Comparison of ENCODE assay signal across 21 cellular contexts in genomic region chr17:76549539-76549938, GRCh38. TPM values are rescaled to one million over a fixed set of nuclear protein-coding genes. Genes with fewer than 3 reads are reported as not detected.
DNase-seq lines count a peak whose midpoint lies in the region; ATAC-seq and TF ChIP-seq lines count a peak whose summit lies in the region.
"Had no signal": no experiment of that assay in that cellular context is flagged by ENCODE, and none has a peak within 500 bp of the region (broad histone marks: within the 10 kb centered on the region; RNA-seq: fewer than 3 reads in every experiment).

No MANE protein-coding gene starts in this region.

- H3K36me3 Mint-ChIP-seq in progenitor cell of endocrine pancreas (ENCODE audit: insufficient read depth) = no peaks in the 10 kb centered on the region
- H3K36me3 Mint-ChIP-seq in CD4-positive, alpha-beta memory T cell = no peaks in the 10 kb centered on the region

- H3K9me3 ChIP-seq in HEK293 (ENCODE audit: control insufficient read depth, insufficient read depth, low read depth, low read length) = no peaks in the 10 kb centered on the region
- no peaks in the 10 kb centered on the region for H3K9me3 ChIP-seq in CD4-positive, alpha-beta memory T cell (ENCODE audit: control insufficient read depth in 1 of 2, low read length in 2 of 2)

- H3K4me3 Mint-ChIP-seq in progenitor cell of endocrine pancreas (ENCODE audit: low read depth) = no peak overlapping the region
- no peak overlapping the region for H3K4me3 Mint-ChIP-seq in CD4-positive, alpha-beta memory T cell

- no peak for TF ChIP-seq CTCF in HEK293 (tag by site-specific recombination; IDR thresholded peaks at IDR 0.05)
- TF ChIP-seq CTCF in RWPE1 (conservative IDR thresholded peaks at IDR 0.05; ENCODE audit: low read depth) = no peak
- no peak for TF ChIP-seq CTCF in progenitor cell of endocrine pancreas (IDR thresholded peaks at IDR 0.05; ENCODE audit: unreplicated experiment)

- H3K27me3 ChIP-seq in CD4-positive, alpha-beta memory T cell (ENCODE audit: insufficient read depth, low read length) = no peaks in the 10 kb centered on the region

- H3K27ac Mint-ChIP-seq in progenitor cell of endocrine pancreas = peak overlapping the region; percentile 15
- H3K27ac Mint-ChIP-seq in CD4-positive, alpha-beta memory T cell = peak overlapping the region in 1 of 7 donors; percentile 42

- H3K4me3 ChIP-seq in HEK293 (ENCODE audit: low read depth, low read length) = no peak overlapping the region
- no peak overlapping the region for H3K4me3 ChIP-seq in CD4-positive, alpha-beta memory T cell (ENCODE audit: low read length in 2 of 2)

- no peaks in the 10 kb centered on the region for H3K9me3 Mint-ChIP-seq in progenitor cell of endocrine pancreas (ENCODE audit: low read depth)
- H3K9me3 Mint-ChIP-seq in CD4-positive, alpha-beta memory T cell = no peaks in the 10 kb centered on the region
- H3K9me3 Mint-ChIP-seq: CD8-positive, alpha-beta memory T cell had no signal

- H3K36me3 ChIP-seq in HEK293 (ENCODE audit: control insufficient read depth in 2 of 2, insufficient read depth in 1 of 2, low read length in 2 of 2) = peaks cover 0 to 9% of the 10 kb centered on the region in 2 experiments; a peak in 2 of 3 replicates
- H3K36me3 ChIP-seq in CD4-positive, alpha-beta memory T cell (ENCODE audit: insufficient read depth, low read length) = no peaks in the 10 kb centered on the region

- POLR2A ChIA-PET in HEK293 (lab: Yijun Ruan, JAX) = interaction anchor here (1.6 kb wide), 1 partner anchor 8 kb away, joined by 5 read pairs; no protein-coding TSS in a partner anchor
- POLR2A ChIA-PET in RWPE1 (lab: Yijun Ruan, JAX; ENCODE audit: low non-redundant PET) = no interaction called here
- POLR2A ChIA-PET in CD4-positive, alpha-beta memory T cell (lab: Charles Lee; ENCODE audit: partially characterized antibody) = interaction anchor here (0.8 to 1.3 kb wide), 3 partner anchors 9 to 28 kb away, joined by 3 read pairs; no protein-coding TSS in a partner anchor

- H3K4me1 Mint-ChIP-seq in progenitor cell of endocrine pancreas (ENCODE audit: low read depth) = peaks cover 13% of the 10 kb centered on the region
- H3K4me1 Mint-ChIP-seq in CD4-positive, alpha-beta memory T cell = peaks cover under 1 to 4% (median 3%) of the 10 kb centered on the region in 4 donors

- peaks cover 8% of the 10 kb centered on the region for H3K27me3 Mint-ChIP-seq in progenitor cell of endocrine pancreas
- H3K27me3 Mint-ChIP-seq in CD4-positive, alpha-beta memory T cell = no peaks in the 10 kb centered on the region
- H3K27me3 Mint-ChIP-seq: CD8-positive, alpha-beta memory T cell had no signal

- H3K27ac ChIP-seq in HEK293 (ENCODE audit: extremely low read depth, low read depth, low read length) = no peak overlapping the region
- peak overlapping the region; percentile 91 for H3K27ac ChIP-seq in RWPE1
- peak overlapping the region; percentile 99 for H3K27ac ChIP-seq in epithelial cell of prostate
- H3K27ac ChIP-seq in CD4-positive, alpha-beta memory T cell (ENCODE audit: low read depth, low read length) = no peak overlapping the region
- H3K27ac ChIP-seq: HL-60 had no signal

- DNase-seq in RWPE1 (ENCODE audit: low spot score) (no peak), epithelial cell of prostate (ENCODE audit: low read depth, low spot score) (no peak), progenitor cell of endocrine pancreas (ENCODE audit: low spot score, unreplicated experiment) (no peak), NCI-H2081 treated with DMSO at 0.1 percent for 48 hours (lab: John Stamatoyannopoulos, UW) (no peak)
- DNase-seq in CD4-positive, alpha-beta memory T cell = no peak
- DNase-seq: ACHN; C1 segment of cervical spinal cord; CD8-positive, alpha-beta memory T cell; GDM1; KG1; NCI-H1694; NCI-H2081; NCI-H2171 treated with DMSO at 0.1 percent for 48 hours; NCI-H526; OCI-M1; Right ventricle myocardium superior had no signal

- H3K4me1 ChIP-seq in HEK293 (ENCODE audit: control insufficient read depth, insufficient read depth, low read length) = peaks cover 21% of the 10 kb centered on the region
- peaks cover 7% of the 10 kb centered on the region for H3K4me1 ChIP-seq in CD4-positive, alpha-beta memory T cell (ENCODE audit: insufficient read depth, low read length)

- intact Hi-C loops in CD4-positive, alpha-beta memory T cell (cut with micrococcal nuclease) = no loop called here

- ATAC-seq in HG03469 (IDR thresholded peaks at IDR 0.05; ENCODE audit: unreplicated experiment) = no peak

- CTCF ChIA-PET in HEK293 (lab: Yijun Ruan, JAX) = interaction anchor here (1.2 to 5.4 kb wide), 7 partner anchors 8 to 132 kb away, joined by 4 to 49 read pairs (median 7); no protein-coding TSS in a partner anchor
- CTCF ChIA-PET in RWPE1 (lab: Yijun Ruan, JAX) = no interaction called here
- CTCF ChIA-PET in CD4-positive, alpha-beta memory T cell (lab: Charles Lee; ENCODE audit: partially characterized antibody) = interaction anchor here (0.9 to 4.4 kb wide), 5 partner anchors 9 to 132 kb away, joined by 3 to 25 read pairs (median 3); no protein-coding TSS in a partner anchor

TF ChIP-seq in HEK293, 187 proteins besides CTCF, POLR2A, EP300 and RAD21:
- TF ChIP-seq ZNF670 (tag by site-specific recombination; IDR thresholded peaks at IDR 0.05; ENCODE audit: low read depth) (no peak), ZBTB8A (tag by site-specific recombination; IDR thresholded peaks at IDR 0.05) (no peak), KLF10 (tag by site-specific recombination; IDR thresholded peaks at IDR 0.05) (no peak), ZNF514 (tag by site-specific recombination; IDR thresholded peaks at IDR 0.05) (no peak), ZNF146 (tag by site-specific recombination; IDR thresholded peaks at IDR 0.05) (peak; percentile 93), TCF7L2 (IDR thresholded peaks at IDR 0.05; ENCODE audit: borderline replicate concordance, low read depth, low read length) (no peak)

RNA-seq across cellular contexts. Expression of gene PRCD, which starts 9.7 kb away (rescaled TPM):
- 0.86 and 1.7 TPM in 2 replicates for total RNA-seq in progenitor cell of endocrine pancreas
- total RNA-seq in CD4-positive, alpha-beta memory T cell = not detected
- not detected for polyA plus RNA-seq in CD4-positive, alpha-beta memory T cell
- total RNA-seq: H4, HT-29 had no signal

RNA-seq across cellular contexts. Expression of gene CYGB, which starts 12.0 kb away (rescaled TPM):
- total RNA-seq in progenitor cell of endocrine pancreas = 0.46 and 1.0 TPM in 2 replicates
- not detected for total RNA-seq in CD4-positive, alpha-beta memory T cell
- not detected for polyA plus RNA-seq in CD4-positive, alpha-beta memory T cell
- total RNA-seq: CD8-positive, alpha-beta memory T cell; HT-29 had no signal

RNA-seq across cellular contexts. Expression of gene ST6GALNAC2, which starts 36.1 kb away (rescaled TPM):
- 0.62 and 1.2 TPM in 2 replicates for total RNA-seq in progenitor cell of endocrine pancreas
- total RNA-seq in CD4-positive, alpha-beta memory T cell = 1 to 10 TPM; 3.3 to 3.6 TPM
- 1 to 10 TPM in 1 of 2 donors, under 1 TPM in 1; 0.95 to 2.4 TPM for polyA plus RNA-seq in CD4-positive, alpha-beta memory T cell

RNA-seq across cellular contexts. Expression of gene RHBDF2, which starts 48.3 kb away (rescaled TPM):
- 11.8 and 12.1 TPM in 2 replicates for total RNA-seq in progenitor cell of endocrine pancreas
- total RNA-seq in CD4-positive, alpha-beta memory T cell = 10 to 100 TPM; 50.0 to 62.2 TPM
- polyA plus RNA-seq in CD4-positive, alpha-beta memory T cell = 10 to 100 TPM in 1 of 2 donors, 1 to 10 TPM in 1; 5.4 to 15.2 TPM

Comparison
In these comparisons a context has a peak if more than half of its experiments do, and no peak if none do; other contexts are left out.
1. H3K27ac ChIP-seq: peak in RWPE1 (single experiment) and epithelial cell of prostate (single experiment); none in HEK293 (single experiment) and CD4-positive, alpha-beta memory T cell (single experiment).